In the genomic region with DNA sequence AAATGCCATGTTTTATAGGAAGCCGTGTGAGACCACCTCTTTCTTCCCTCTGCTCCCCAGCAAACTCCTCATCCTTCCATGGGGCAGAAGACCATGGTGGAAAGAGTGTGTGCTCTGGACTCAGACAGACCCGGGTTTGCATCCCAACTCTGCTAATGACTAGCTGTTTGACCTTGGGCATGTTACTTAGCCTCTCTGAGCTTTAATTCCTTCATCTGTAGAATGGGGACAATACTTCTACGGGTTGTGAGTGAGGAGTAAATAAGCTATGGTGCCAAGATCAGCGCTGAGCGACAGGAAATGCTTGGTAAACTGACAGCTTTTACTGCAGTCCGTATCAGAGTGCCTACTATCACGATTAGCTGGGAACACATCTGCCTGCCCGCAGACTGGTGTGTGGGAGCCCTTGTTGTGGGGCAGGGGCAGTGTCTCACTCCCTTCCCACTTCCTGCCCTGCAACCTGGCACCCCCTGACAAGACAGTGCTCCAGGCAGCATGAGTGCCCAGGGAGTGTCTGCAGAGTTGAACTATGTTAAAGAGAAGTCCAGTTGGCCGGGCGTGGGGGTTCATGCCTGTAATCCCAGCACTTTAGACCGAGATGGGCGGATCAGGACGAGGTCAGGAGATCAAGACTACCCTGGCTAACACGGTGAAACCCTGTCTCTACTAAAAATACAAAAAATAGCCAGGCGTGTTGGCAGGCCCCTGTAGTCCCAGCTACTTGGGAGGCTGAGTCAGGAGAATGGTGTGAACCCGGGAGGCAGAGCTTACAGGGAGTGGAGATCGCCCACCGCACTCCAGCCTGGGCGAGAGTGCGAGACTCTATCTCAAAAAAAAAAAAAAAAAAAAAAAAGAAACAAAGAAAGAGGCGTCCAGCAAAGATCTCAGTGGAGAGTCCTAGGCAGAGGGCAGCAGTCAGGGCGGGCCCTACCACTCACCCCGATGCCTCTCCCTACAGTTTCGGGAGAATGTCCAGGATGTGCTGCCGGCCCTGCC, we compare ENCODE assay signal across 11 cellular contexts. TPM values are rescaled to one million over a fixed set of nuclear protein-coding genes. Genes with fewer than 3 reads are reported as not detected.
A peak's percentile ranks its signal among the peaks of the same experiment; 100 is the strongest.
DNase-seq lines count a peak whose midpoint lies in the region; ATAC-seq and TF ChIP-seq lines count a peak whose summit lies in the region.
"Had no signal": no experiment of that assay in that cellular context is flagged by ENCODE, and none has a peak within 500 bp of the region (broad histone marks: within the 10 kb centered on the region; RNA-seq: fewer than 3 reads in every experiment).

No MANE protein-coding gene starts in this region.

- H3K36me3 Mint-ChIP-seq in T-helper 2 cell treated with Interferon-gamma antibody and Interleukin-4, amounts not matched to agents 5 μg/mL and 100 μg/mL, for 36 hours (ENCODE audit: low read depth) = peaks cover 1% of the 10 kb centered on the region
- peaks cover 15% of the 10 kb centered on the region for H3K36me3 Mint-ChIP-seq in endodermal cell (ENCODE audit: low read depth)

- H3K27me3 Mint-ChIP-seq in T-helper 2 cell treated with Interferon-gamma antibody and Interleukin-4, amounts not matched to agents 5 μg/mL and 100 μg/mL, for 36 hours (ENCODE audit: low read depth) = no peaks in the 10 kb centered on the region
- peaks cover 44% of the 10 kb centered on the region for H3K27me3 Mint-ChIP-seq in endodermal cell (ENCODE audit: insufficient read depth)

- H3K27ac ChIP-seq in endodermal cell (ENCODE audit: low read depth, low read length) = no peak overlapping the region

- H3K4me3 Mint-ChIP-seq in T-helper 2 cell treated with Interferon-gamma antibody and Interleukin-4, amounts not matched to agents 5 μg/mL and 100 μg/mL, for 36 hours = peak overlapping the region; percentile 80
- peak overlapping the region; percentile 71 for H3K4me3 Mint-ChIP-seq in endodermal cell

- H3K4me3 ChIP-seq in endodermal cell (ENCODE audit: low read length) (peak overlapping the region; percentile 84), retinal pigment epithelial cell (ENCODE audit: low read length) (peak overlapping the region; percentile 87)
- H3K4me3 ChIP-seq: GM12878 had no signal

- peaks cover 12% of the 10 kb centered on the region for H3K36me3 ChIP-seq in endodermal cell (ENCODE audit: control insufficient read depth, insufficient read depth, low read length)

- peaks cover 15% of the 10 kb centered on the region for H3K27me3 ChIP-seq in endodermal cell (ENCODE audit: control insufficient read depth, insufficient read depth, low read length, poor library complexity, severe bottlenecking)

- H3K9me3 ChIP-seq in endodermal cell (ENCODE audit: control insufficient read depth, low read length) = no peaks in the 10 kb centered on the region

- TF ChIP-seq CTCF in GM10266 (IDR thresholded peaks at IDR 0.05; ENCODE audit: control insufficient read depth, insufficient read depth, low read depth, missing control alignments) (no peak), endodermal cell (conservative IDR thresholded peaks at IDR 0.05) (no peak), retinal pigment epithelial cell (conservative IDR thresholded peaks at IDR 0.05; ENCODE audit: low read depth, low read length) (no peak)

- DNase-seq in GM10266 (ENCODE audit: extremely low spot score) (peak; percentile 14), endodermal cell (no peak), retinal pigment epithelial cell (ENCODE audit: low read depth) (no peak), NCI-H1048 (lab: John Stamatoyannopoulos, UW) (no peak), A172 (ENCODE audit: low spot score) (no peak)
- no peak for DNase-seq in T-helper 2 cell treated with Interferon-gamma antibody and Interleukin-4, amounts not matched to agents 5 μg/mL and 100 μg/mL, for 36 hours (ENCODE audit: low spot score)
- DNase-seq: left cardiac atrium, NCI-H774 had no signal

- 88% methylated on average over 16 to 23 of the region's 25 CpGs for WGBS in endodermal cell (ENCODE audit: insufficient coverage in 1 of 2, insufficient read length in 1 of 2), 2 experiments

- H3K4me1 Mint-ChIP-seq in T-helper 2 cell treated with Interferon-gamma antibody and Interleukin-4, amounts not matched to agents 5 μg/mL and 100 μg/mL, for 36 hours (ENCODE audit: low read depth) = peaks cover 27% of the 10 kb centered on the region
- H3K4me1 Mint-ChIP-seq in endodermal cell = peaks cover 24% of the 10 kb centered on the region

- H3K9ac ChIP-seq in endodermal cell (ENCODE audit: extremely low read depth, low read length, poor library complexity, severe bottlenecking) = no peak overlapping the region

- peak overlapping the region; percentile 58 for H3K27ac Mint-ChIP-seq in T-helper 2 cell treated with Interferon-gamma antibody and Interleukin-4, amounts not matched to agents 5 μg/mL and 100 μg/mL, for 36 hours
- H3K27ac Mint-ChIP-seq in endodermal cell = peak overlapping the region; percentile 55

- no peaks in the 10 kb centered on the region for H3K9me3 Mint-ChIP-seq in T-helper 2 cell treated with Interferon-gamma antibody and Interleukin-4, amounts not matched to agents 5 μg/mL and 100 μg/mL, for 36 hours
- no peaks in the 10 kb centered on the region for H3K9me3 Mint-ChIP-seq in endodermal cell

- ATAC-seq in HG02798 (IDR thresholded peaks at IDR 0.05; ENCODE audit: poor library complexity, unreplicated experiment) (no peak), GM21737 (IDR thresholded peaks at IDR 0.05; ENCODE audit: unreplicated experiment) (no peak)
- ATAC-seq: GM12878 had no signal

- H3K4me1 ChIP-seq in endodermal cell (ENCODE audit: control insufficient read depth, insufficient read depth, low read length) = peaks cover 3% of the 10 kb centered on the region

RNA-seq across cellular contexts. Expression of gene SEC14L2, which starts 2.2 kb away (rescaled TPM):
- 10 to 100 TPM; 13.9 to 19.1 TPM for total RNA-seq in endodermal cell
- polyA plus RNA-seq in endodermal cell (2013, experiment 1 of 2) = 7.4 TPM
- 7.7 TPM for polyA plus RNA-seq in endodermal cell (2013, experiment 2 of 2)
- 5.4 and 11.8 TPM in 2 replicates for total RNA-seq in A172 (2014; rRNA removed; shearing (Covaris generic))

RNA-seq across cellular contexts. Expression of gene RNF215, which starts 11.8 kb away (rescaled TPM):
- total RNA-seq in endodermal cell = 10 to 100 TPM; 44.0 to 46.7 TPM
- 24.2 TPM for polyA plus RNA-seq in endodermal cell (2013, experiment 1 of 2)
- 25.6 TPM for polyA plus RNA-seq in endodermal cell (2013, experiment 2 of 2)
- total RNA-seq in A172 (2014; rRNA removed; shearing (Covaris generic)) = 9.9 and 15.6 TPM in 2 replicates

RNA-seq across cellular contexts. Expression of gene MTFP1, which starts 26.6 kb away (rescaled TPM):
- 10 to 100 TPM; 25.9 to 30.8 TPM for total RNA-seq in endodermal cell
- polyA plus RNA-seq in endodermal cell (2013, experiment 1 of 2) = 26.7 TPM
- 20.0 TPM for polyA plus RNA-seq in endodermal cell (2013, experiment 2 of 2)
- total RNA-seq in A172 (2014; rRNA removed; shearing (Covaris generic)) = 16.6 and 17.1 TPM in 2 replicates

RNA-seq across cellular contexts. Expression of gene CCDC157, which starts 42.2 kb away (rescaled TPM):
- 1 to 10 TPM; 6.1 to 7.2 TPM for total RNA-seq in endodermal cell
- polyA plus RNA-seq in endodermal cell (2013, experiment 1 of 2) = 6.6 TPM
- 4.5 TPM for polyA plus RNA-seq in endodermal cell (2013, experiment 2 of 2)
- 1.1 and 1.2 TPM in 2 replicates for total RNA-seq in A172 (2014; rRNA removed; shearing (Covaris generic))

RNA-seq across cellular contexts. Expression of gene SF3A1, which starts 42.3 kb away (rescaled TPM):
- total RNA-seq in endodermal cell = 100 to 1,000 TPM; 191 to 195 TPM
- polyA plus RNA-seq in endodermal cell (2013, experiment 1 of 2) = 147 TPM
- 128 TPM for polyA plus RNA-seq in endodermal cell (2013, experiment 2 of 2)
- 25.1 and 39.8 TPM in 2 replicates for total RNA-seq in A172 (2014; rRNA removed; shearing (Covaris generic))
